In genomic region chr15:79769081-79769481, GRCh38 we compare ENCODE assay signal across 11 cellular contexts.
DNase-seq lines count a peak whose midpoint lies in the region; ATAC-seq and TF ChIP-seq lines count a peak whose summit lies in the region.
"Had no signal": no experiment of that assay in that cellular context is flagged by ENCODE, and none has a peak within 500 bp of the region (broad histone marks: within the 10 kb centered on the region; RNA-seq: fewer than 3 reads in every experiment).

No MANE protein-coding gene starts in this region.

- no peaks in the 10 kb centered on the region for H3K27me3 ChIP-seq in lower lobe of right lung (ENCODE audit: low read depth)

- H3K36me3 ChIP-seq in lower lobe of right lung, result no peaks in the 10 kb centered on the region
- H3K36me3 ChIP-seq: HAP-1 had no signal

- H3K4me3 ChIP-seq in WI38 (ENCODE audit: low read depth, low read length) (no peak overlapping the region), lower lobe of right lung (no peak overlapping the region)
- H3K4me3 ChIP-seq: HAP-1 had no signal

- no peaks in the 10 kb centered on the region for H3K9me3 ChIP-seq in lower lobe of right lung
- H3K9me3 ChIP-seq: HAP-1 had no signal

- no peaks in the 10 kb centered on the region for H3K9me3 Mint-ChIP-seq in glutamatergic neuron (ENCODE audit: unreplicated experiment)

- 0 out of 2 replicates have a peak, but pooled peaks have one; percentile 13 for TF ChIP-seq CTCF in WI38 (IDR thresholded peaks at IDR 0.05; ENCODE audit: low read depth, low read length)
- peak; percentile 27 for TF ChIP-seq CTCF in lower lobe of right lung (IDR thresholded peaks at IDR 0.05)
- TF ChIP-seq CTCF in glutamatergic neuron (IDR thresholded peaks at IDR 0.05; ENCODE audit: partially characterized antibody, unreplicated experiment), result no peak

- ATAC-seq in lower lobe of right lung (no peak), HG03135 (IDR thresholded peaks at IDR 0.05; ENCODE audit: unreplicated experiment) (no peak)

- no peaks in the 10 kb centered on the region for H3K27me3 Mint-ChIP-seq in glutamatergic neuron (ENCODE audit: unreplicated experiment)

- H3K4me1 ChIP-seq in lower lobe of right lung, result no peaks in the 10 kb centered on the region

- H3K27ac ChIP-seq in lower lobe of right lung, result no peak overlapping the region

- H3K4me1 Mint-ChIP-seq in glutamatergic neuron (ENCODE audit: low read depth, unreplicated experiment), result peaks cover 5% of the 10 kb centered on the region
- H3K4me1 Mint-ChIP-seq: memory B cell had no signal

- no peak overlapping the region for H3K4me3 Mint-ChIP-seq in glutamatergic neuron (ENCODE audit: unreplicated experiment)
- H3K4me3 Mint-ChIP-seq: memory B cell had no signal

- H3K27ac Mint-ChIP-seq in glutamatergic neuron (ENCODE audit: unreplicated experiment), result no peak overlapping the region
- H3K27ac Mint-ChIP-seq: memory B cell had no signal

- in situ Hi-C loops in KBM-7 (cut with MboI; ENCODE audit: low pct_unique_long_range_greater_than_20kb, low sequenced_read_pairs), result no loop called here

- intact Hi-C loops in lower lobe of right lung (cut with DNase I), result no loop called here

- DNase-seq in ELR (ENCODE audit: low read depth) (peak; percentile 48), KBM-7 (peak; percentile 60), lower lobe of right lung (no peak), glutamatergic neuron (no peak)
- DNase-seq in stimulated activated CD4-positive, alpha-beta T cell treated with anti-CD3 and anti-CD28 coated beads, Interleukin-15, amount 100 ng/mL, for 24 hours, result no peak
- DNase-seq in stimulated activated CD4-positive, alpha-beta T cell treated with anti-CD3 and anti-CD28 coated beads, Interleukin-4, amount 100 ng/mL, for 1 hour, result no peak
- DNase-seq: NCI-H526 treated with DMSO at 0.1 percent for 48 hours had no signal

- H3K36me3 Mint-ChIP-seq in glutamatergic neuron (ENCODE audit: unreplicated experiment), result no peaks in the 10 kb centered on the region
- H3K36me3 Mint-ChIP-seq: memory B cell had no signal

Comparison
In these comparisons a context has a peak if more than half of its experiments do, and no peak if none do; other contexts are left out.
1. DNase-seq: peak in ELR (single experiment) and KBM-7 (single experiment); none in lower lobe of right lung (single experiment), stimulated activated CD4-positive, alpha-beta T cell treated with anti-CD3 and anti-CD28 coated beads, Interleukin-15, amount 100 ng/mL, for 24 hours (single experiment), stimulated activated CD4-positive, alpha-beta T cell treated with anti-CD3 and anti-CD28 coated beads, Interleukin-4, amount 100 ng/mL, for 1 hour (single experiment) and glutamatergic neuron (single experiment).